10 cellular contexts compared by ENCODE assay signal in genomic region chr1:6027591-6027990, GRCh38. TPM values are rescaled to one million over a fixed set of nuclear protein-coding genes. Genes with fewer than 3 reads are reported as not detected.
DNase-seq lines count a peak whose midpoint lies in the region; ATAC-seq and TF ChIP-seq lines count a peak whose summit lies in the region.
"Had no signal": no experiment of that assay in that cellular context is flagged by ENCODE, and none has a peak within 500 bp of the region (broad histone marks: within the 10 kb centered on the region; RNA-seq: fewer than 3 reads in every experiment).

No MANE protein-coding gene starts in this region.

- H3K9ac ChIP-seq in OCI-LY1 (ENCODE audit: low read length), result peak overlapping the region; percentile 78
- no peak overlapping the region for H3K9ac ChIP-seq in GM23248

- POLR2A ChIA-PET in activated CD4-positive, alpha-beta T cell treated with anti-CD3 and anti-CD28 coated beads, Interleukin-2, amount 10 ng/mL, durations not matched to agents 7 days and 5 days (lab: Charles Lee), result no interaction called here

- H2AFZ ChIP-seq in OCI-LY1 (ENCODE audit: low read length) (no peak overlapping the region), GM23248 (no peak overlapping the region)

- H3K9me2 ChIP-seq in OCI-LY1 (ENCODE audit: low read depth, low read length) (no peaks in the 10 kb centered on the region), GM23248 (ENCODE audit: insufficient read depth) (no peaks in the 10 kb centered on the region)

- WGBS in GM23248 (ENCODE audit: low coverage in 1 of 2, low lambda C conversion rate in 2 of 2, missing lambda C conversion rate in 2 of 2), 2 experiments, result 77% methylated on average over 10 of the region's 10 CpGs

- intact Hi-C loops in dendritic cell treated with granulocyte-macrophage colony-stimulating factor and Interleukin-4, amounts not matched to agents 40 ng/mL and 50 ng/mL, for 4 days (cut with micrococcal nuclease), result no loop called here

- peak overlapping the region; percentile 97 for H3K4me3 Mint-ChIP-seq in activated CD4-positive, alpha-beta T cell treated with anti-CD3 and anti-CD28 coated beads, Interleukin-2, amount 10 ng/mL, durations not matched to agents 7 days and 5 days
- H3K4me3 Mint-ChIP-seq in dendritic cell treated with granulocyte-macrophage colony-stimulating factor and Interleukin-4, amounts not matched to agents 40 ng/mL and 50 ng/mL, for 4 days, result peak overlapping the region; percentile 98
- peak overlapping the region; percentile 89 for H3K4me3 Mint-ChIP-seq in stimulated activated memory B cell treated with anti-CD40 and anti-IgM and Interleukin-4, amounts not matched to agents 10 μg/mL and 1 μg/mL and 100 μg/mL, for 72 hours

- H3K27me3 Mint-ChIP-seq in activated CD4-positive, alpha-beta T cell treated with anti-CD3 and anti-CD28 coated beads, Interleukin-2, amount 10 ng/mL, durations not matched to agents 7 days and 5 days, result no peaks in the 10 kb centered on the region
- H3K27me3 Mint-ChIP-seq in dendritic cell treated with granulocyte-macrophage colony-stimulating factor and Interleukin-4, amounts not matched to agents 40 ng/mL and 50 ng/mL, for 4 days, result no peaks in the 10 kb centered on the region
- no peaks in the 10 kb centered on the region for H3K27me3 Mint-ChIP-seq in stimulated activated memory B cell treated with anti-CD40 and anti-IgM and Interleukin-4, amounts not matched to agents 10 μg/mL and 1 μg/mL and 100 μg/mL, for 72 hours

- no peaks in the 10 kb centered on the region for H3K27me3 ChIP-seq in OCI-LY1 (ENCODE audit: insufficient read depth, low read length)
- no peaks in the 10 kb centered on the region for H3K27me3 ChIP-seq in GM23248 (replicated peaks; ENCODE audit: insufficient read depth)
- H3K27me3 ChIP-seq: uterus had no signal

- H3K36me3 ChIP-seq in OCI-LY1 (ENCODE audit: insufficient read depth, low read length) (peaks cover 24% of the 10 kb centered on the region; the same call in 1 of the 2 replicates), GM23248 (ENCODE audit: low read depth) (no peaks in the 10 kb centered on the region)
- H3K36me3 ChIP-seq: uterus had no signal

- H3K4me3 ChIP-seq in OCI-LY1 (ENCODE audit: low read depth, low read length, poor library complexity, severe bottlenecking), result peak overlapping the region; percentile 77
- H3K4me3 ChIP-seq in GM23248, result no peak overlapping the region
- H3K4me3 ChIP-seq: uterus had no signal

- H3K79me2 ChIP-seq in OCI-LY1 (ENCODE audit: insufficient read depth, low read length), result peaks cover 30% of the 10 kb centered on the region
- no peaks in the 10 kb centered on the region for H3K79me2 ChIP-seq in GM23248 (ENCODE audit: insufficient read depth)

- in situ Hi-C loops in GM23248 (cut with MboI), result no loop called here

- H3K4me2 ChIP-seq in OCI-LY1 (ENCODE audit: low read length), result peak overlapping the region; percentile 85
- H3K4me2 ChIP-seq in GM23248 (ENCODE audit: unreplicated experiment), result no peak overlapping the region

- no peaks in the 10 kb centered on the region for H3K9me3 Mint-ChIP-seq in activated CD4-positive, alpha-beta T cell treated with anti-CD3 and anti-CD28 coated beads, Interleukin-2, amount 10 ng/mL, durations not matched to agents 7 days and 5 days
- H3K9me3 Mint-ChIP-seq in dendritic cell treated with granulocyte-macrophage colony-stimulating factor and Interleukin-4, amounts not matched to agents 40 ng/mL and 50 ng/mL, for 4 days, result no peaks in the 10 kb centered on the region
- no peaks in the 10 kb centered on the region for H3K9me3 Mint-ChIP-seq in stimulated activated memory B cell treated with anti-CD40 and anti-IgM and Interleukin-4, amounts not matched to agents 10 μg/mL and 1 μg/mL and 100 μg/mL, for 72 hours

- peak overlapping the region; percentile 78 for H3K27ac ChIP-seq in OCI-LY1 (ENCODE audit: low read depth, low read length, poor library complexity, severe bottlenecking)
- H3K27ac ChIP-seq in GM23248, result no peak overlapping the region
- H3K27ac ChIP-seq: uterus had no signal

- H3K9me3 ChIP-seq in OCI-LY1 (ENCODE audit: low read length) (no peaks in the 10 kb centered on the region), GM23248 (ENCODE audit: low read depth) (no peaks in the 10 kb centered on the region)
- H3K9me3 ChIP-seq: uterus had no signal

- DNase-seq in activated CD4-positive, alpha-beta T cell treated with anti-CD3 and anti-CD28 coated beads, Interleukin-2, amount 10 ng/mL, durations not matched to agents 7 days and 5 days, result peak; percentile 37
- no peak for DNase-seq in activated CD4-positive, alpha-beta T cell treated with anti-CD3 and anti-CD28 coated beads, Interleukin-2, amount 50 U/mL, for 1 hour
- DNase-seq in GM23248, result no peak
- DNase-seq: NCI-H2081 treated with DMSO at 0.1 percent for 48 hours, uterus had no signal

- H3K4me1 Mint-ChIP-seq in activated CD4-positive, alpha-beta T cell treated with anti-CD3 and anti-CD28 coated beads, Interleukin-2, amount 10 ng/mL, durations not matched to agents 7 days and 5 days, result peaks cover 64% of the 10 kb centered on the region
- H3K4me1 Mint-ChIP-seq in dendritic cell treated with granulocyte-macrophage colony-stimulating factor and Interleukin-4, amounts not matched to agents 40 ng/mL and 50 ng/mL, for 4 days (ENCODE audit: low read depth), result peaks cover 80% of the 10 kb centered on the region
- peaks cover 69% of the 10 kb centered on the region for H3K4me1 Mint-ChIP-seq in stimulated activated memory B cell treated with anti-CD40 and anti-IgM and Interleukin-4, amounts not matched to agents 10 μg/mL and 1 μg/mL and 100 μg/mL, for 72 hours

- H3K4me1 ChIP-seq in OCI-LY1 (ENCODE audit: insufficient read depth, low read length, severe bottlenecking) (peaks cover 58% of the 10 kb centered on the region), GM23248 (ENCODE audit: insufficient read depth) (no peaks in the 10 kb centered on the region)
- H3K4me1 ChIP-seq: uterus had no signal

- TF ChIP-seq CTCF in OCI-LY1 (IDR thresholded peaks at IDR 0.05; ENCODE audit: low read length), result no peak

- H3K36me3 Mint-ChIP-seq in activated CD4-positive, alpha-beta T cell treated with anti-CD3 and anti-CD28 coated beads, Interleukin-2, amount 10 ng/mL, durations not matched to agents 7 days and 5 days (ENCODE audit: low read depth), result peaks cover 45% of the 10 kb centered on the region
- peaks cover 61% of the 10 kb centered on the region for H3K36me3 Mint-ChIP-seq in dendritic cell treated with granulocyte-macrophage colony-stimulating factor and Interleukin-4, amounts not matched to agents 40 ng/mL and 50 ng/mL, for 4 days (ENCODE audit: low read depth)
- peaks cover 24% of the 10 kb centered on the region for H3K36me3 Mint-ChIP-seq in stimulated activated memory B cell treated with anti-CD40 and anti-IgM and Interleukin-4, amounts not matched to agents 10 μg/mL and 1 μg/mL and 100 μg/mL, for 72 hours

- no peak for ATAC-seq in stimulated activated memory B cell treated with anti-CD40 and anti-IgM and Interleukin-4, amounts not matched to agents 10 μg/mL and 1 μg/mL and 100 μg/mL, for 72 hours
- ATAC-seq in HG03457 (IDR thresholded peaks at IDR 0.05; ENCODE audit: unreplicated experiment) (no peak), GM19455 (IDR thresholded peaks at IDR 0.05; ENCODE audit: unreplicated experiment) (no peak)

- CTCF ChIA-PET in activated CD4-positive, alpha-beta T cell treated with anti-CD3 and anti-CD28 coated beads, Interleukin-2, amount 10 ng/mL, durations not matched to agents 7 days and 5 days (lab: Charles Lee), result interaction anchor here (1.5 kb wide), 1 partner anchor 17 kb away, joined by 5 read pairs; no protein-coding TSS in a partner anchor

- H4K20me1 ChIP-seq in OCI-LY1 (ENCODE audit: insufficient read depth, low read length) (no peaks in the 10 kb centered on the region), GM23248 (ENCODE audit: insufficient read depth) (no peaks in the 10 kb centered on the region)

- H3K27ac Mint-ChIP-seq in activated CD4-positive, alpha-beta T cell treated with anti-CD3 and anti-CD28 coated beads, Interleukin-2, amount 10 ng/mL, durations not matched to agents 7 days and 5 days, result peak overlapping the region; percentile 93
- H3K27ac Mint-ChIP-seq in dendritic cell treated with granulocyte-macrophage colony-stimulating factor and Interleukin-4, amounts not matched to agents 40 ng/mL and 50 ng/mL, for 4 days, result peak overlapping the region; percentile 92
- peak overlapping the region; percentile 96 for H3K27ac Mint-ChIP-seq in stimulated activated memory B cell treated with anti-CD40 and anti-IgM and Interleukin-4, amounts not matched to agents 10 μg/mL and 1 μg/mL and 100 μg/mL, for 72 hours

- H3F3A ChIP-seq in OCI-LY1 (ENCODE audit: insufficient read depth, low read length) (no peaks in the 10 kb centered on the region), GM23248 (ENCODE audit: insufficient read depth) (no peaks in the 10 kb centered on the region)

RNA-seq across cellular contexts. Expression of gene KCNAB2, which starts 18.1 kb away (rescaled TPM):
- 100 to 1,000 TPM; 258 to 294 TPM for total RNA-seq in activated CD4-positive, alpha-beta T cell treated with anti-CD3 and anti-CD28 coated beads, Interleukin-2, amount 10 ng/mL, durations not matched to agents 7 days and 5 days
- 3.5 and 4.8 TPM in 2 replicates for total RNA-seq in GM23248 (2014; rRNA removed; shearing (Covaris generic))
- 3.9 TPM in 2 replicates for polyA plus RNA-seq in GM23248 (2016; fragmentation: Nextera tagmentation; extraction: Ambion mirVana)

RNA-seq across cellular contexts. Expression of gene NPHP4, which starts 35.4 kb away (rescaled TPM):
- 10 to 100 TPM; 14.6 to 16.1 TPM for total RNA-seq in activated CD4-positive, alpha-beta T cell treated with anti-CD3 and anti-CD28 coated beads, Interleukin-2, amount 10 ng/mL, durations not matched to agents 7 days and 5 days
- total RNA-seq in GM23248 (2014; rRNA removed; shearing (Covaris generic)), result 4.0 and 7.8 TPM in 2 replicates
- polyA plus RNA-seq in GM23248 (2016; fragmentation: Nextera tagmentation; extraction: Ambion mirVana), result 4.2 and 4.4 TPM in 2 replicates

Comparison
In these comparisons a context has a peak if more than half of its experiments do, and no peak if none do; other contexts are left out.
1. RNA of gene KCNAB2, which starts 18.1 kb away (total RNA-seq): 258 to 294 TPM in activated CD4-positive, alpha-beta T cell treated with anti-CD3 and anti-CD28 coated beads, Interleukin-2, amount 10 ng/mL, durations not matched to agents 7 days and 5 days; 3.5 to 4.8 TPM in GM23248; every median in the first group is over 10 times any median in the second.
2. Peak in every context shown above with its lines, with median percentiles within 50 percentile points of each other: H3K27ac Mint-ChIP-seq and H3K4me3 Mint-ChIP-seq.